26 cellular contexts compared by ENCODE assay signal in genomic region chr19:9931629-9932028, GRCh38. TPM values are rescaled to one million over a fixed set of nuclear protein-coding genes. Genes with fewer than 3 reads are reported as not detected.
"Had no signal": no experiment of that assay in that cellular context is flagged by ENCODE, and none has a peak within 500 bp of the region (broad histone marks: within the 10 kb centered on the region; RNA-seq: fewer than 3 reads in every experiment).

No MANE protein-coding gene starts in this region.

- H3K9ac ChIP-seq: neural progenitor cell, parathyroid adenoma had no signal

- H3K27me3 ChIP-seq: ovary, right lobe of liver, thyroid gland, vagina had no signal

- H2AFZ ChIP-seq: neural progenitor cell had no signal

- DNase-seq: occipital lobe; psoas muscle; right cardiac atrium; right lobe of liver; sigmoid colon; stimulated activated CD4-positive, alpha-beta T cell treated with anti-CD3 and anti-CD28 coated beads, Interleukin-15, amount 100 ng/mL, for 24 hours; stimulated activated CD4-positive, alpha-beta T cell treated with anti-CD3 and anti-CD28 coated beads, Interleukin-2, amount 100 ng/mL, for 24 hours; stimulated activated CD4-positive, alpha-beta T cell treated with anti-CD3 and anti-CD28 coated beads, Interleukin-4, amount 100 ng/mL, for 24 hours; stimulated activated naive B cell treated with anti-CD40 and anti-IgM and Interleukin-4, amounts not matched to agents 10 μg/mL and 1 μg/mL and 100 μg/mL, for 72 hours; stimulated activated naive CD4-positive, alpha-beta T cell treated with Interleukin-2 at 50 U/mL for 16 hours; stomach; thyroid gland; upper lobe of left lung had no signal

- H3K9me3 ChIP-seq: ovary, psoas muscle, right lobe of liver, sigmoid colon, thoracic aorta, thyroid gland, tibial nerve, vagina had no signal

- H3K27ac Mint-ChIP-seq: natural killer cell treated with Interleukin-12 subunit alpha and Interleukin-12 subunit beta and Interleukin-15 and Interleukin-18, amount 100 ng/mL, for 72 hours; neural progenitor cell; progenitor cell of endocrine pancreas; stimulated activated effector memory CD8-positive, alpha-beta T cell treated with anti-CD3 and anti-CD28 coated beads, Interleukin-12 subunit alpha, Interleukin-12 subunit beta, amount 100 ng/mL, for 72 hours; stimulated activated naive B cell treated with anti-CD40 and anti-IgM and Interleukin-4, amounts not matched to agents 10 μg/mL and 1 μg/mL and 100 μg/mL, for 72 hours; stimulated activated naive CD8-positive, alpha-beta T cell treated with anti-CD3 and anti-CD28 coated beads, Interleukin-15, Interleukin-2, amounts not matched to agents 100 ng/mL and 50 ng/mL, for 24 hours had no signal

- FAIRE-seq: small intestine, urothelium cell line had no signal

- H3K9me3 Mint-ChIP-seq: naive thymus-derived CD8-positive, alpha-beta T cell; natural killer cell treated with Interleukin-12 subunit alpha and Interleukin-12 subunit beta and Interleukin-15 and Interleukin-18, amount 100 ng/mL, for 72 hours; neural progenitor cell; stimulated activated effector memory CD8-positive, alpha-beta T cell treated with anti-CD3 and anti-CD28 coated beads, Interleukin-12 subunit alpha, Interleukin-12 subunit beta, amount 100 ng/mL, for 72 hours; stimulated activated naive CD8-positive, alpha-beta T cell treated with anti-CD3 and anti-CD28 coated beads, Interleukin-15, Interleukin-2, amounts not matched to agents 100 ng/mL and 50 ng/mL, for 24 hours had no signal

- H3K4me3 ChIP-seq: neural progenitor cell, ovary, right lobe of liver, sigmoid colon, stomach, thoracic aorta, thyroid gland, tibial nerve, upper lobe of left lung, vagina had no signal

- H3K4me3 Mint-ChIP-seq: naive thymus-derived CD8-positive, alpha-beta T cell; natural killer cell treated with Interleukin-12 subunit alpha and Interleukin-12 subunit beta and Interleukin-15 and Interleukin-18, amount 100 ng/mL, for 72 hours; neural progenitor cell; stimulated activated effector memory CD8-positive, alpha-beta T cell treated with anti-CD3 and anti-CD28 coated beads, Interleukin-12 subunit alpha, Interleukin-12 subunit beta, amount 100 ng/mL, for 72 hours; stimulated activated naive B cell treated with anti-CD40 and anti-IgM and Interleukin-4, amounts not matched to agents 10 μg/mL and 1 μg/mL and 100 μg/mL, for 72 hours; stimulated activated naive CD8-positive, alpha-beta T cell treated with anti-CD3 and anti-CD28 coated beads, Interleukin-15, Interleukin-2, amounts not matched to agents 100 ng/mL and 50 ng/mL, for 24 hours had no signal

- H3K27ac ChIP-seq: neural progenitor cell, ovary, parathyroid adenoma, psoas muscle, right lobe of liver, sigmoid colon, stomach, thoracic aorta, thyroid gland, tibial nerve, upper lobe of left lung, vagina had no signal

- H3K79me2 ChIP-seq: parathyroid adenoma had no signal

- H3K36me3 Mint-ChIP-seq: naive thymus-derived CD8-positive, alpha-beta T cell; natural killer cell treated with Interleukin-12 subunit alpha and Interleukin-12 subunit beta and Interleukin-15 and Interleukin-18, amount 100 ng/mL, for 72 hours; neural progenitor cell; stimulated activated effector memory CD8-positive, alpha-beta T cell treated with anti-CD3 and anti-CD28 coated beads, Interleukin-12 subunit alpha, Interleukin-12 subunit beta, amount 100 ng/mL, for 72 hours had no signal

- H3K4me2 ChIP-seq: neural progenitor cell had no signal

- H3K36me3 ChIP-seq: neural progenitor cell, ovary, right lobe of liver, sigmoid colon, stomach, thoracic aorta, thyroid gland, tibial nerve, upper lobe of left lung, vagina had no signal

RNA-seq across cellular contexts. Expression of gene OLFM2, which starts 4.7 kb away (rescaled TPM):
- total RNA-seq: natural killer cell treated with Interleukin-12 subunit alpha and Interleukin-12 subunit beta and Interleukin-15 and Interleukin-18, amount 100 ng/mL, for 72 hours had no signal
